ENCODE assay signal across 9 cellular contexts in the genomic region with DNA sequence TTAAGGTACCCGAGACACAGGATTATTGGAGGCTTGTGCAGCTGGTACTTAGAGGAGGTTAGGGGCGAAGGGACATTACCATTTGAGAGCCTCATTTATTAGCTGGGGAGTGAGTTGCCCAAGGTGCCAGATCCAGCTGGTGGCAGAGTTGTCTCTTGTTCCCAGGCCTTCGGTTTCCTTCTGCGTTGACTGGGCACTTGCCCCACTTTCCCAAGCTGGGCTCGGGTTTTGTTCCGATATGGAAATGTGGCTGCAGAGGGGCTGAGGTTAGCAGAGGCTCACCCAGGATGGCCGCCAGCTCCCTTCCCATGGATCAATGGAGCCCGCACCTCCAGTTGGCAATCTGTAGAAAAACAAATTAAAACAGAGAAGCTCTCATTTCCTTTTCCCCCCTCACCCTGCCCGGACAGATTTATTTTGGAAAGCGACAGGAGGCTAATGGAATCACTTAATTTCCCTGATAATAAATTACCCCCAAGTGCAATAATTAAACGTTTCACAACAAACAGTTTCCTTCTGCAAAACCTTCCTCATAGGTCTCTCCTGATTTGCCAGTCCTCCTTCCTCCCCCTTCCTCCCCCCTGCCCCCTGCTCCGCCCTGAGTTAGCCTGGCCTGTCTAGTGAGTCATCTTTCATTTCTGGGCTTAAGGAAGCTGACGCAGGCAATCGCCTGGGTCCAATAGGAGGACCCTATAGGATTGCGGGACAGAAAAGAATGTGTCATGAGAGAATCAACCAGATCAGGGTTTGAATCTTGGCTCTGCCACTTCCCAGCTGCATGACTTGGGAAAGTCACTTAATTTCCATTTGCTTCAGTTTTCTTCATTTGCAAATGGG. TPM values are rescaled to one million over a fixed set of nuclear protein-coding genes. Genes with fewer than 3 reads are reported as not detected.
DNase-seq lines count a peak whose midpoint lies in the region; ATAC-seq and TF ChIP-seq lines count a peak whose summit lies in the region.
"Had no signal": no experiment of that assay in that cellular context is flagged by ENCODE, and none has a peak within 500 bp of the region (broad histone marks: within the 10 kb centered on the region; RNA-seq: fewer than 3 reads in every experiment).

No MANE protein-coding gene starts in this region.

- TF ChIP-seq CTCF in epithelial cell of proximal tubule (conservative IDR thresholded peaks at IDR 0.05; ENCODE audit: low read depth, low read length) (no peak), GM10248 (IDR thresholded peaks at IDR 0.05; ENCODE audit: control extremely low read depth, extremely low read depth, low read depth, missing control alignments) (no peak)

- no peak for ATAC-seq in GM18868 (IDR thresholded peaks at IDR 0.05; ENCODE audit: unreplicated experiment)
- ATAC-seq: Right ventricle myocardium inferior had no signal

- no peak overlapping the region for H3K4me3 ChIP-seq in epithelial cell of proximal tubule (ENCODE audit: low read depth, low read length)

- peak; percentile 52 for DNase-seq in GM04503 (ENCODE audit: low read depth)
- peak; percentile 5 for DNase-seq in NCI-H69 (lab: John Stamatoyannopoulos, UW)
- DNase-seq in epithelial cell of proximal tubule (ENCODE audit: low read depth): peak; percentile 43
- peak; percentile 16 for DNase-seq in pons (ENCODE audit: low spot score)
- no peak for DNase-seq in activated T-cell treated with anti-CD3 and anti-CD28 coated beads, Interleukin-2, amount 50 U/mL, for 1 hour
- no peak for DNase-seq in GM19240 (ENCODE audit: insufficient read length, low spot score)
- DNase-seq in GM10248 (ENCODE audit: extremely low spot score): no peak

- POLR2A ChIA-PET in GM10248 (lab: Yijun Ruan, JAX): interaction anchor here (0.6 kb wide), 1 partner anchor 637 kb away, joined by 3 read pairs; no protein-coding TSS in a partner anchor

- CTCF ChIA-PET in GM10248 (lab: Yijun Ruan, JAX): interaction anchor here (1.0 to 1.5 kb wide), 3 partner anchors 21 to 456 kb away, joined by 3 to 4 read pairs (median 3); no protein-coding TSS in a partner anchor

RNA-seq across cellular contexts. Expression of a gene that starts 51.7 kb away (rescaled TPM):
- 0.06 TPM in 1 of 2 replicates, not detected in the other for total RNA-seq in epithelial cell of proximal tubule

Comparison
In these comparisons a context has a peak if more than half of its experiments do, and no peak if none do; other contexts are left out.
1. DNase-seq: peak in GM04503 (single experiment), NCI-H69 (single experiment), epithelial cell of proximal tubule (single experiment) and pons (single experiment); none in activated T-cell treated with anti-CD3 and anti-CD28 coated beads, Interleukin-2, amount 50 U/mL, for 1 hour (single experiment), GM19240 (single experiment) and GM10248 (single experiment).